In the genomic region with DNA sequence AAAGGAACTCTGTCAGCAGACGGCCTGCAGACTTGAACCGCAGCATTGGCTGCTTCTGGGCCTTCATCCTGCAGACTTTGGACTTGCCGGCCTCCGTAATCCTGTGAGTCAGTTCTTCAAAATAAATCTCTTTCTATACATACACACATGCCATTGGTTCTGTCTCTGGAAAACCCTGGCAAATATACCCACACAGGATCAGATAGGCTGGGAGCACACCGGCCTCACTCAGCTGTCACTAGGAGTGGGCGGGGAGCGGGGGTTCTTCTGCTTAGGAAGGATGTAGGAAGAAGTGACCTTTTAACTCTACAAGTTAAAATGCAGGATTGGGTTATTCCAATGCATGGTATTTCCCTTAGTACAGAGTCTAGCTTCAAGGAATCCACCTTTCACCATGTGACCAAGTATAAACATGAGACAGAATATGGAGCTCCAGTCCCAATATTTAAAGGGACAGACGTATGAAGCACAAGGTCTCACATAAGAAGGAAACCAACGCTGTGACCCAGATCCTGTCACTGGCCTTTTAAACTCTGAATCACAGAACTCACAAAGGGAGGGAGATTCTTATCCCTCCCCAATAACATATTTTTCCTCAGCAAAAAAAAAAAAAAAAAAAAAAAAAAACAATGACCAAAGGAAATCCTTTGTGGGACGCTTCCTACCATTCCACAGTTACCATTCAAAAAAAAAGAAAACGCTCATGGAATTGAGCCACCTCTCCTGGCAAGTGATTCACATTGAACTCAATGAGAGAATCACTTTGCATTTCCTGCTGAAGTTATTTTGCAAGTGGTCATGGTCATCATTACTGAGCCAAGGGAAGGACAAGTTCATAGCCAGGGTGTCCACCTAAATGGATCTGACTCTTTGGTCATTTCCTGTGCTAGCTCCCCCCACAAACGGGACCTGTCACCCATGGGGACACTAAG, we compare ENCODE assay signal across 18 cellular contexts.
DNase-seq lines count a peak whose midpoint lies in the region; ATAC-seq and TF ChIP-seq lines count a peak whose summit lies in the region.
"Had no signal": no experiment of that assay in that cellular context is flagged by ENCODE, and none has a peak within 500 bp of the region (broad histone marks: within the 10 kb centered on the region; RNA-seq: fewer than 3 reads in every experiment).

No MANE protein-coding gene starts in this region.

- H2AFZ ChIP-seq in mammary epithelial cell (ENCODE audit: low read depth, low read length) = no peak overlapping the region

- TF ChIP-seq POLR2A in heart left ventricle (IDR thresholded peaks at IDR 0.05) = no peak
- no peak for TF ChIP-seq POLR2A in thyroid gland (IDR thresholded peaks at IDR 0.05)

- POLR2A ChIA-PET in naive thymus-derived CD8-positive, alpha-beta T cell (lab: Charles Lee) = interaction anchor here (0.7 kb wide), 1 partner anchor 211 kb away, joined by 5 read pairs; no protein-coding TSS in a partner anchor

- peak overlapping the region in 2 of 3 donors; percentile 89 for H3K27ac Mint-ChIP-seq in CD4-positive, CD25-positive, alpha-beta regulatory T cell
- H3K27ac Mint-ChIP-seq in activated T-helper 17 cell treated with anti-CD3 and anti-CD28 coated beads, Interleukin-2, amount 50 U/mL, for 72 hours = no peak overlapping the region
- peak overlapping the region in 8 of 10 donors; percentile 13 to 86 (median 52) for H3K27ac Mint-ChIP-seq in naive thymus-derived CD8-positive, alpha-beta T cell
- H3K27ac Mint-ChIP-seq: CD8-positive, alpha-beta T cell; progenitor cell of endocrine pancreas; WTC11 had no signal

- no peaks in the 10 kb centered on the region for H3K36me3 ChIP-seq in CD4-positive, CD25-positive, alpha-beta regulatory T cell (ENCODE audit: control insufficient read depth, insufficient read depth, low read length)
- H3K36me3 ChIP-seq in heart left ventricle (no peaks in the 10 kb centered on the region), thyroid gland (no peaks in the 10 kb centered on the region), mammary epithelial cell (ENCODE audit: insufficient read depth, low read length) (no peaks in the 10 kb centered on the region), MG63 (no peaks in the 10 kb centered on the region)
- H3K36me3 ChIP-seq: stomach had no signal

- peaks cover 17% of the 10 kb centered on the region for H3K4me1 ChIP-seq in CD4-positive, CD25-positive, alpha-beta regulatory T cell (ENCODE audit: control insufficient read depth, insufficient read depth, low read length, poor library complexity, severe bottlenecking)
- H3K4me1 ChIP-seq in heart left ventricle = peaks cover 0 to 31% (median 16%) of the 10 kb centered on the region in 12 donors
- H3K4me1 ChIP-seq in thyroid gland = peaks cover 0 to 5% of the 10 kb centered on the region in 2 donors
- H3K4me1 ChIP-seq in mammary epithelial cell (ENCODE audit: insufficient read depth, low read length) = no peaks in the 10 kb centered on the region

- no peak overlapping the region for H3K4me3 ChIP-seq in CD4-positive, CD25-positive, alpha-beta regulatory T cell (ENCODE audit: low read depth, low read length)
- no peak overlapping the region for H3K4me3 ChIP-seq in heart left ventricle
- no peak overlapping the region for H3K4me3 ChIP-seq in thyroid gland (replicated peaks in 1 of 3)
- no peak overlapping the region for H3K4me3 ChIP-seq in mammary epithelial cell (replicated peaks in 1 of 3; ENCODE audit: insufficient read depth in 1 of 3, low read depth in 2 of 3, low read length in 3 of 3)
- no peak overlapping the region for H3K4me3 ChIP-seq in MG63
- H3K4me3 ChIP-seq: coronary artery, stomach had no signal

- CTCF ChIA-PET in mammary epithelial cell (lab: Charles Lee; ENCODE audit: low non-redundant PET) = no interaction called here

- H3K27me3 ChIP-seq in CD4-positive, CD25-positive, alpha-beta regulatory T cell (ENCODE audit: control insufficient read depth, insufficient read depth, low read length) = no peaks in the 10 kb centered on the region
- H3K27me3 ChIP-seq in heart left ventricle (no peaks in the 10 kb centered on the region), thyroid gland (no peaks in the 10 kb centered on the region), mammary epithelial cell (ENCODE audit: insufficient read depth, low read length) (no peaks in the 10 kb centered on the region), MG63 (no peaks in the 10 kb centered on the region)
- H3K27me3 ChIP-seq: stomach had no signal

- no peaks in the 10 kb centered on the region for H3K79me2 ChIP-seq in mammary epithelial cell (ENCODE audit: insufficient read depth, low read length)

- in situ Hi-C loops in mammary epithelial cell (cut with MboI; ENCODE audit: low sequenced_read_pairs in 2 of 2) = no loop called here

- dilution Hi-C loops in mammary epithelial cell (cut with HindIII; ENCODE audit: low sequenced_read_pairs) = no loop called here

- intact Hi-C loops in heart left ventricle (cut with DNase I) = loop anchor here in 6 of 10 donors (1.0 to 10.0 kb wide), 6 partner anchors 91 to 361 kb away; partner anchors contain the start of gene FOXO1 (in 5 of the 6)
- intact Hi-C loops in thyroid gland (cut with DNase I) = no loop called here
- intact Hi-C loops in mammary epithelial cell (cut with micrococcal nuclease) = no loop called here

- WGBS in heart left ventricle, 4 donors = 63 to 70% (median 68%) methylated on average over 12 of the region's 12 CpGs
- 78 to 87% methylated on average over 12 of the region's 12 CpGs for WGBS in thyroid gland, 2 donors
- 69% methylated on average over 12 of the region's 12 CpGs for WGBS in mammary epithelial cell (ENCODE audit: low coverage, missing lambda C conversion rate)

- peaks cover 23 to 50% (median 41%) of the 10 kb centered on the region in 4 donors for H3K4me1 Mint-ChIP-seq in CD4-positive, CD25-positive, alpha-beta regulatory T cell
- peaks cover 43% of the 10 kb centered on the region for H3K4me1 Mint-ChIP-seq in activated T-helper 17 cell treated with anti-CD3 and anti-CD28 coated beads, Interleukin-2, amount 50 U/mL, for 72 hours
- peaks cover 28 to 59% (median 48%) of the 10 kb centered on the region in 4 donors for H3K4me1 Mint-ChIP-seq in naive thymus-derived CD8-positive, alpha-beta T cell

- no peaks in the 10 kb centered on the region for H3K27me3 Mint-ChIP-seq in CD4-positive, CD25-positive, alpha-beta regulatory T cell
- no peaks in the 10 kb centered on the region for H3K27me3 Mint-ChIP-seq in activated T-helper 17 cell treated with anti-CD3 and anti-CD28 coated beads, Interleukin-2, amount 50 U/mL, for 72 hours
- no peaks in the 10 kb centered on the region for H3K27me3 Mint-ChIP-seq in naive thymus-derived CD8-positive, alpha-beta T cell
- H3K27me3 Mint-ChIP-seq: T-cell had no signal

- TF ChIP-seq CTCF in heart left ventricle (IDR thresholded peaks at IDR 0.05) (no peak), thyroid gland (IDR thresholded peaks at IDR 0.05) (no peak), mammary epithelial cell (conservative IDR thresholded peaks at IDR 0.05 in 1 of 2, IDR thresholded peaks at IDR 0.05 in 1 of 2; ENCODE audit: extremely low read depth in 1 of 2, insufficient read depth in 1 of 2, low read depth in 1 of 2, low read length in 2 of 2) (no peak)

- no TSS peak for BruUV-seq in mammary epithelial cell (replicated peaks; lab: Mats Ljungman, UMichigan)

- no peaks in the 10 kb centered on the region for H3K36me3 Mint-ChIP-seq in CD4-positive, CD25-positive, alpha-beta regulatory T cell
- no peaks in the 10 kb centered on the region for H3K36me3 Mint-ChIP-seq in activated T-helper 17 cell treated with anti-CD3 and anti-CD28 coated beads, Interleukin-2, amount 50 U/mL, for 72 hours (ENCODE audit: low read depth)
- H3K36me3 Mint-ChIP-seq in naive thymus-derived CD8-positive, alpha-beta T cell = no peaks in the 10 kb centered on the region
- H3K36me3 Mint-ChIP-seq: CD8-positive, alpha-beta T cell; T-cell; WTC11 had no signal

- no peak overlapping the region for H3K4me2 ChIP-seq in mammary epithelial cell (ENCODE audit: insufficient read depth, low read depth, low read length)

- no peak for ATAC-seq in CD4-positive, CD25-positive, alpha-beta regulatory T cell (ENCODE audit: low read depth in 2 of 2)
- no peak for ATAC-seq in activated T-helper 17 cell treated with anti-CD3 and anti-CD28 coated beads, Interleukin-2, amount 50 U/mL, for 72 hours (replicated peaks)
- ATAC-seq in heart left ventricle = peak; percentile 66 to 85 (median 73)
- ATAC-seq in naive thymus-derived CD8-positive, alpha-beta T cell = no peak
- ATAC-seq: CD8-positive, alpha-beta T cell; T-cell; WTC11 had no signal

- no peak overlapping the region for H3K9ac ChIP-seq in mammary epithelial cell (ENCODE audit: insufficient read depth, low read length)

- H3K4me3 Mint-ChIP-seq in CD4-positive, CD25-positive, alpha-beta regulatory T cell = no peak overlapping the region
- peak overlapping the region; percentile 81 for H3K4me3 Mint-ChIP-seq in activated T-helper 17 cell treated with anti-CD3 and anti-CD28 coated beads, Interleukin-2, amount 50 U/mL, for 72 hours
- no peak overlapping the region for H3K4me3 Mint-ChIP-seq in naive thymus-derived CD8-positive, alpha-beta T cell
- H3K4me3 Mint-ChIP-seq: CD8-positive, alpha-beta T cell; WTC11 had no signal

- no peak for DNase-seq in CD4-positive, CD25-positive, alpha-beta regulatory T cell
- DNase-seq in heart left ventricle (peak in 1 of 5 donors; percentile 41), thyroid gland (no peak), mammary epithelial cell (no peak), NOMO-1 (lab: John Stamatoyannopoulos, UW; ENCODE audit: unreplicated experiment in 2 of 2) (no peak), MG63 (no peak)
- no peak for DNase-seq in naive thymus-derived CD8-positive, alpha-beta T cell
- DNase-seq: CD8-positive, alpha-beta T cell; erythroblast; hippocampal formation; NCI-H1105 treated with DMSO at 0.1 percent for 48 hours; NCI-H2171 treated with DMSO at 0.1 percent for 48 hours; stomach; T-cell had no signal

- H3K9me3 ChIP-seq in CD4-positive, CD25-positive, alpha-beta regulatory T cell (ENCODE audit: control insufficient read depth in 2 of 2, low read length in 2 of 2) = no peaks in the 10 kb centered on the region
- H3K9me3 ChIP-seq in heart left ventricle = no peaks in the 10 kb centered on the region
- no peaks in the 10 kb centered on the region for H3K9me3 ChIP-seq in thyroid gland
- H3K9me3 ChIP-seq in mammary epithelial cell (replicated peaks; ENCODE audit: insufficient read depth, low read length) = no peaks in the 10 kb centered on the region
- H3K9me3 ChIP-seq in MG63 = no peaks in the 10 kb centered on the region
- H3K9me3 ChIP-seq: stomach had no signal

- no peaks in the 10 kb centered on the region for H3K9me3 Mint-ChIP-seq in CD4-positive, CD25-positive, alpha-beta regulatory T cell
- no peaks in the 10 kb centered on the region for H3K9me3 Mint-ChIP-seq in activated T-helper 17 cell treated with anti-CD3 and anti-CD28 coated beads, Interleukin-2, amount 50 U/mL, for 72 hours
- no peaks in the 10 kb centered on the region for H3K9me3 Mint-ChIP-seq in naive thymus-derived CD8-positive, alpha-beta T cell
- H3K9me3 Mint-ChIP-seq: CD8-positive, alpha-beta T cell; T-cell had no signal

- no peaks in the 10 kb centered on the region for H4K20me1 ChIP-seq in mammary epithelial cell (ENCODE audit: insufficient read depth, low read length)

- no peak overlapping the region for H3K27ac ChIP-seq in CD4-positive, CD25-positive, alpha-beta regulatory T cell (ENCODE audit: insufficient read depth, low read length, poor library complexity, severe bottlenecking)
- peak overlapping the region in 10 of 12 donors; percentile 19 to 70 (median 35) for H3K27ac ChIP-seq in heart left ventricle
- no peak overlapping the region for H3K27ac ChIP-seq in thyroid gland
- H3K27ac ChIP-seq in mammary epithelial cell (ENCODE audit: insufficient read depth, low read depth, low read length) = no peak overlapping the region
- H3K27ac ChIP-seq: stomach had no signal

Comparison
In these comparisons a context has a peak if more than half of its experiments do, and no peak if none do; other contexts are left out.
1. ATAC-seq: peak in heart left ventricle (4 of 4); none in CD4-positive, CD25-positive, alpha-beta regulatory T cell (0 of 2), activated T-helper 17 cell treated with anti-CD3 and anti-CD28 coated beads, Interleukin-2, amount 50 U/mL, for 72 hours (single experiment) and naive thymus-derived CD8-positive, alpha-beta T cell (0 of 2).
2. H3K27ac ChIP-seq: peak in heart left ventricle (10 of 12); none in CD4-positive, CD25-positive, alpha-beta regulatory T cell (single experiment), thyroid gland (0 of 3) and mammary epithelial cell (single experiment).
3. intact Hi-C loops: an anchor here in heart left ventricle (1.0 to 10.0 kb wide); none called in thyroid gland and mammary epithelial cell.